ENCODE assay signal across 1 cellular context in genomic region chr6:116779569-116780164, GRCh38.
TF ChIP-seq lines count a peak whose summit lies in the region.

No MANE protein-coding gene starts in this region.

TF ChIP-seq in HCT116, 20 proteins besides CTCF, POLR2A, EP300 and RAD21 (continued from another document):
- no peak for TF ChIP-seq TCF7L2 (IDR thresholded peaks at IDR 0.05; ENCODE audit: borderline replicate concordance, extremely low read depth, insufficient read depth, insufficient read length)
- no peak for TF ChIP-seq SP1 (IDR thresholded peaks at IDR 0.05; ENCODE audit: low read depth)
- no peak for TF ChIP-seq CEBPB (IDR thresholded peaks at IDR 0.05; ENCODE audit: low read depth)
- no peak for TF ChIP-seq ZNF274 (IDR thresholded peaks at IDR 0.05; ENCODE audit: low read depth, low read length)
- no peak for TF ChIP-seq REST (IDR thresholded peaks at IDR 0.05; ENCODE audit: low read depth)
- no peak for TF ChIP-seq FOSL1 (IDR thresholded peaks at IDR 0.05; ENCODE audit: low read depth)
- no peak for TF ChIP-seq YY1 (IDR thresholded peaks at IDR 0.05; ENCODE audit: extremely low read depth, insufficient replicate concordance, low read depth, low read length)
- no peak for TF ChIP-seq JUND (IDR thresholded peaks at IDR 0.05)
- no peak for TF ChIP-seq CBX3 (IDR thresholded peaks at IDR 0.05; ENCODE audit: low read depth)
- no peak for TF ChIP-seq MAX (IDR thresholded peaks at IDR 0.05)
- no peak for TF ChIP-seq POLR2AphosphoS5 (IDR thresholded peaks at IDR 0.05; ENCODE audit: low read depth, low read length)
- TF ChIP-seq ZBTB33 (IDR thresholded peaks at IDR 0.05; ENCODE audit: extremely low read depth, insufficient replicate concordance, low read length) = no peak
- no peak for TF ChIP-seq SIN3A (IDR thresholded peaks at IDR 0.05; ENCODE audit: low read depth)
